In the genomic region with DNA sequence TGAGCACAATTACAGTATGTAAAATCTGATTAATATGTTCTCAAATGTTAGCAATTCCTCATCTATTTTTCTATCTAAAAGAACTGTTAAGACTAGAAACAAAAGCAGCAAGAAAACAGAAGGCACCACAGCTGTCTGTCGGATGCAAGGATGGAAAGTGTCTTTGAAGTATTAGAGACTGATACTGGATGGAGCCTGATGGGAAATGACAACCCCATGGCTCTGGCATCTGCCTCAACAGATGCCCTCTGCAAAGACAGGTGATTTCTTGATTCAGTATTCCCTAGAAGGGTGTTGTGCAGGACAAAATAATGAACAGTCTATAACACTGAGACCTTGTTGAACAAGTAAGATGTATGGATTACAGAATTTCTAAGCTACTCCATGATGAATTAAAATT, we compare ENCODE assay signal across 20 cellular contexts. TPM values are rescaled to one million over a fixed set of nuclear protein-coding genes. Genes with fewer than 3 reads are reported as not detected.
DNase-seq lines count a peak whose midpoint lies in the region; ATAC-seq and TF ChIP-seq lines count a peak whose summit lies in the region.
"Had no signal": no experiment of that assay in that cellular context is flagged by ENCODE, and none has a peak within 500 bp of the region (broad histone marks: within the 10 kb centered on the region; RNA-seq: fewer than 3 reads in every experiment).

No MANE protein-coding gene starts in this region.

- H3K9me3 Mint-ChIP-seq in glutamatergic neuron (ENCODE audit: unreplicated experiment) = peaks cover 8% of the 10 kb centered on the region
- H3K9me3 Mint-ChIP-seq in effector memory CD8-positive, alpha-beta T cell = peaks cover 0 to 7% of the 10 kb centered on the region in 2 donors
- H3K9me3 Mint-ChIP-seq: CD4-positive, alpha-beta T cell; HFFc6 had no signal

- peaks cover 5% of the 10 kb centered on the region for H3K27me3 Mint-ChIP-seq in glutamatergic neuron (ENCODE audit: unreplicated experiment)
- no peaks in the 10 kb centered on the region for H3K27me3 Mint-ChIP-seq in effector memory CD8-positive, alpha-beta T cell
- H3K27me3 Mint-ChIP-seq: CD4-positive, alpha-beta T cell had no signal

- peaks cover 24% of the 10 kb centered on the region for H3K4me1 Mint-ChIP-seq in glutamatergic neuron (ENCODE audit: low read depth, unreplicated experiment)
- no peaks in the 10 kb centered on the region for H3K4me1 Mint-ChIP-seq in effector memory CD8-positive, alpha-beta T cell (ENCODE audit: low read depth in 2 of 2)
- H3K4me1 Mint-ChIP-seq: CD14-positive monocyte; CD8-positive, alpha-beta memory T cell had no signal

- ATAC-seq in effector memory CD8-positive, alpha-beta T cell (replicated peaks) = no peak
- ATAC-seq: A549, GM12878 had no signal

- DNase-seq in G401 (ENCODE audit: low spot score) = peak; percentile 53
- DNase-seq in NCI-H524 treated with DMSO at 0.1 percent for 48 hours (lab: John Stamatoyannopoulos, UW) = peak; percentile 67
- DNase-seq in glutamatergic neuron = peak; percentile 29
- no peak for DNase-seq in HuH-7 (ENCODE audit: low spot score)
- DNase-seq in activated CD4-positive, CD25-positive, alpha-beta regulatory T cell (lab: John Stamatoyannopoulos, UW) = no peak
- no peak for DNase-seq in effector memory CD8-positive, alpha-beta T cell
- DNase-seq: 8988T; ACHN; AML-193; BE2C; CD4-positive, alpha-beta T cell; CD8-positive, alpha-beta memory T cell; DMS153; DND-41; GDM1; GOT3; HFFc6 had no signal

- no peak for TF ChIP-seq CTCF in glutamatergic neuron (IDR thresholded peaks at IDR 0.05; ENCODE audit: partially characterized antibody, unreplicated experiment)

- peak overlapping the region; percentile 83 for H3K4me3 Mint-ChIP-seq in glutamatergic neuron (ENCODE audit: unreplicated experiment)
- no peak overlapping the region for H3K4me3 Mint-ChIP-seq in effector memory CD8-positive, alpha-beta T cell
- H3K4me3 Mint-ChIP-seq: CD14-positive monocyte; CD4-positive, alpha-beta T cell; CD8-positive, alpha-beta memory T cell; HFFc6 had no signal

- no peaks in the 10 kb centered on the region for H3K36me3 Mint-ChIP-seq in glutamatergic neuron (ENCODE audit: unreplicated experiment)
- no peaks in the 10 kb centered on the region for H3K36me3 Mint-ChIP-seq in effector memory CD8-positive, alpha-beta T cell (ENCODE audit: insufficient read depth)
- H3K36me3 Mint-ChIP-seq: CD14-positive monocyte; CD8-positive, alpha-beta memory T cell had no signal

- H3K27ac Mint-ChIP-seq in glutamatergic neuron (ENCODE audit: unreplicated experiment) = peak overlapping the region; percentile 99
- H3K27ac Mint-ChIP-seq in effector memory CD8-positive, alpha-beta T cell = no peak overlapping the region
- H3K27ac Mint-ChIP-seq: CD14-positive monocyte; CD4-positive, alpha-beta T cell; CD8-positive, alpha-beta memory T cell; HFFc6 had no signal

- in situ Hi-C loops in G401 (cut with HindIII; ENCODE audit: low sequenced_read_pairs) = no loop called here

RNA-seq across cellular contexts. Expression of gene LRCH2, which starts 19.7 kb away (rescaled TPM):
- total RNA-seq in G401 (2014; rRNA removed; shearing (Covaris generic)) = 0.10 and 0.12 TPM in 2 replicates
- 24.2 TPM for total RNA-seq in glutamatergic neuron (ENCODE audit: unreplicated experiment)
- total RNA-seq: CD4-positive, alpha-beta T cell; CD8-positive, alpha-beta memory T cell; GM12878 had no signal

RNA-seq across cellular contexts. Expression of gene RBMXL3, which starts 24.9 kb away (rescaled TPM):
- total RNA-seq in G401 (2014; rRNA removed; shearing (Covaris generic)) = not detected in 2 replicates
- total RNA-seq in glutamatergic neuron (ENCODE audit: unreplicated experiment) = not detected
- total RNA-seq: CD4-positive, alpha-beta T cell; CD8-positive, alpha-beta memory T cell; GM12878; HFFc6 had no signal

Comparison
In these comparisons a context has a peak if more than half of its experiments do, and no peak if none do; other contexts are left out.
1. DNase-seq: peak in G401 (single experiment), NCI-H524 treated with DMSO at 0.1 percent for 48 hours (single experiment) and glutamatergic neuron (single experiment); none in HuH-7 (single experiment), activated CD4-positive, CD25-positive, alpha-beta regulatory T cell (0 of 4) and effector memory CD8-positive, alpha-beta T cell (0 of 3).
2. RNA of gene LRCH2, which starts 19.7 kb away (total RNA-seq): 24.2 TPM in glutamatergic neuron (single experiment); 0.10 to 0.12 TPM in G401; every median in the first group is over 10 times any median in the second.